ENCODE assay signal across 8 cellular contexts in genomic region chr11:119121008-119121810, GRCh38. TPM values are rescaled to one million over a fixed set of nuclear protein-coding genes. Genes with fewer than 3 reads are reported as not detected.
DNase-seq lines count a peak whose midpoint lies in the region; ATAC-seq and TF ChIP-seq lines count a peak whose summit lies in the region.

A gene with protein sequence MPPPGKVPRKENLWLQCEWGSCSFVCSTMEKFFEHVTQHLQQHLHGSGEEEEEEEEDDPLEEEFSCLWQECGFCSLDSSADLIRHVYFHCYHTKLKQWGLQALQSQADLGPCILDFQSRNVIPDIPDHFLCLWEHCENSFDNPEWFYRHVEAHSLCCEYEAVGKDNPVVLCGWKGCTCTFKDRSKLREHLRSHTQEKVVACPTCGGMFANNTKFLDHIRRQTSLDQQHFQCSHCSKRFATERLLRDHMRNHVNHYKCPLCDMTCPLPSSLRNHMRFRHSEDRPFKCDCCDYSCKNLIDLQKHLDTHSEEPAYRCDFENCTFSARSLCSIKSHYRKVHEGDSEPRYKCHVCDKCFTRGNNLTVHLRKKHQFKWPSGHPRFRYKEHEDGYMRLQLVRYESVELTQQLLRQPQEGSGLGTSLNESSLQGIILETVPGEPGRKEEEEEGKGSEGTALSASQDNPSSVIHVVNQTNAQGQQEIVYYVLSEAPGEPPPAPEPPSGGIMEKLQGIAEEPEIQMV (plus strand): TSS chr11:119121580. CDS start chr11:119126945, 5,365 bp downstream.

- peak within 1 kb of the TSS; percentile 74 for H3K9ac ChIP-seq in SK-N-SH

- TF ChIP-seq CTCF in SK-N-SH (IDR thresholded peaks at IDR 0.05): no peak
- no peak for TF ChIP-seq CTCF in gastroesophageal sphincter (IDR thresholded peaks at IDR 0.05)
- peak; percentile 37 for TF ChIP-seq CTCF in neutrophil (IDR thresholded peaks at IDR 0.05)

- 3% methylated on average over 30 of the region's 54 CpGs for WGBS in SK-N-SH (ENCODE audit: low lambda C conversion rate)
- 0% methylated on average over 1 to 5 of the region's 54 CpGs for WGBS in gastroesophageal sphincter (ENCODE audit: low coverage in 1 of 2), 2 donors

- ATAC-seq in HG02571 (IDR thresholded peaks at IDR 0.05; ENCODE audit: unreplicated experiment) (peak; percentile 94), gastroesophageal sphincter (peak; percentile 99)

- peak within 1 kb of the TSS; percentile 88 to 90 for H3K4me3 ChIP-seq in SK-N-SH (ENCODE audit: low read depth in 2 of 2, low read length in 1 of 2)
- H3K4me3 ChIP-seq in gastroesophageal sphincter: peak within 1 kb of the TSS; percentile 43 to 78
- H3K4me3 ChIP-seq in neutrophil (ENCODE audit: low read depth in 1 of 2, low read length in 1 of 2): peak within 1 kb of the TSS; percentile 88 to 94

- peak; percentile 64 to 79 for TF ChIP-seq POLR2A in gastroesophageal sphincter (IDR thresholded peaks at IDR 0.05)

- DNase-seq in GM04504 (ENCODE audit: low read depth): peak; percentile 96
- DNase-seq in NCI-H1048 (lab: John Stamatoyannopoulos, UW): peak; percentile 96
- peak; percentile 98 for DNase-seq in SK-N-SH
- peak; percentile 100 for DNase-seq in activated naive CD4-positive, alpha-beta T cell treated with anti-CD3 and anti-CD28 coated beads, Interleukin-2, amount 50 U/mL, for 16 hours
- peak; percentile 86 to 100 (median 99) for DNase-seq in substantia nigra (lab: John Stamatoyannopoulos, UW)

- H3K4me1 ChIP-seq in SK-N-SH (ENCODE audit: control insufficient read depth in 1 of 2, insufficient read depth in 2 of 2, low read depth in 1 of 2, low read length in 1 of 2): peaks cover 13 to 17% of the 10 kb centered on the region in 2 experiments; a peak in 3 of 4 replicates
- peaks cover 2 to 39% (median 6%) of the 10 kb centered on the region in 3 donors for H3K4me1 ChIP-seq in gastroesophageal sphincter
- H3K4me1 ChIP-seq in neutrophil (ENCODE audit: control insufficient read depth in 1 of 2, insufficient read depth in 1 of 2, low read depth in 1 of 2, low read length in 1 of 2): peaks cover 32 to 37% of the 10 kb centered on the region in 2 experiments

- no peaks in the 10 kb centered on the region for H3K9me2 ChIP-seq in SK-N-SH

- CTCF ChIA-PET in SK-N-SH (lab: Yijun Ruan, JAX): interaction anchor here (0.8 to 1.3 kb wide), 4 partner anchors 13 to 202 kb away, joined by 3 to 6 read pairs (median 4); no protein-coding TSS in a partner anchor

- peaks cover 5 to 20% of the 10 kb centered on the region in 2 experiments for H3K36me3 ChIP-seq in SK-N-SH (replicated peaks in 1 of 2; ENCODE audit: control insufficient read depth in 1 of 2, insufficient read depth in 2 of 2, low read length in 1 of 2)
- peaks cover 0 to 32% of the 10 kb centered on the region in 2 donors for H3K36me3 ChIP-seq in gastroesophageal sphincter
- peaks cover 21% of the 10 kb centered on the region for H3K36me3 ChIP-seq in neutrophil

- POLR2A ChIA-PET in SK-N-SH (lab: Yijun Ruan, JAX): interaction anchor here (0.5 to 1.9 kb wide), 8 partner anchors 10 to 94 kb away, joined by 3 to 11 read pairs (median 4); partner anchors contain the start of genes C2CD2L and HMBS

- no peak for TF ChIP-seq EP300 in SK-N-SH (IDR thresholded peaks at IDR 0.05; ENCODE audit: borderline replicate concordance in 1 of 2, low read depth in 1 of 2, low read length in 1 of 2)
- no peak for TF ChIP-seq EP300 in gastroesophageal sphincter (IDR thresholded peaks at IDR 0.05)

- TF ChIP-seq RAD21 in SK-N-SH (IDR thresholded peaks at IDR 0.05; ENCODE audit: low read length): no peak

- H2AFZ ChIP-seq in SK-N-SH (ENCODE audit: low read depth): peak within 1 kb of the TSS; percentile 89

- no peaks in the 10 kb centered on the region for H3K27me3 ChIP-seq in SK-N-SH (ENCODE audit: insufficient read depth)
- H3K27me3 ChIP-seq in gastroesophageal sphincter: no peaks in the 10 kb centered on the region
- H3K27me3 ChIP-seq in neutrophil: no peaks in the 10 kb centered on the region

- H3K27ac ChIP-seq in SK-N-SH (ENCODE audit: low read depth in 2 of 2, low read length in 1 of 2) (peak within 1 kb of the TSS; percentile 55 to 92; a peak in 3 of 4 replicates), gastroesophageal sphincter (peak within 1 kb of the TSS; percentile 2 to 91 (median 86)), neutrophil (peak within 1 kb of the TSS; percentile 84), substantia nigra (ENCODE audit: low read depth, low read length, poor library complexity, severe bottlenecking) (peak within 1 kb of the TSS; percentile 88)

- H3K4me2 ChIP-seq in SK-N-SH: peak within 1 kb of the TSS; percentile 91

- H3K9me3 ChIP-seq in SK-N-SH (no peaks in the 10 kb centered on the region), gastroesophageal sphincter (no peaks in the 10 kb centered on the region), neutrophil (no peaks in the 10 kb centered on the region)

- peaks cover 40% of the 10 kb centered on the region for H3K79me2 ChIP-seq in SK-N-SH (ENCODE audit: insufficient read depth)

- no peaks in the 10 kb centered on the region for H4K20me1 ChIP-seq in SK-N-SH (ENCODE audit: insufficient read depth)

- peaks cover 12% of the 10 kb centered on the region for H3F3A ChIP-seq in SK-N-SH (replicated peaks; ENCODE audit: insufficient read depth)

TF ChIP-seq in SK-N-SH, 30 proteins besides CTCF, POLR2A, EP300 and RAD21 (continues in another document):
- peak; percentile 88 for TF ChIP-seq POLR2AphosphoS5 (IDR thresholded peaks at IDR 0.05; ENCODE audit: low read depth, low read length)
- 0 out of 2 replicates have a peak, but pooled peaks have one; percentile 19 for TF ChIP-seq RFX5 (IDR thresholded peaks at IDR 0.05; ENCODE audit: low read length)
- peak; percentile 96 for TF ChIP-seq MXI1 (IDR thresholded peaks at IDR 0.05; ENCODE audit: low read depth, low read length)
- no peak for TF ChIP-seq JUND (IDR thresholded peaks at IDR 0.05)
- TF ChIP-seq NFIC (IDR thresholded peaks at IDR 0.05; ENCODE audit: borderline replicate concordance): no peak
- no peak for TF ChIP-seq GATA2 (CRISPR knock-in tag; IDR thresholded peaks at IDR 0.05)
- no peak for TF ChIP-seq TCF12 (IDR thresholded peaks at IDR 0.05)
- TF ChIP-seq, protein P1, sequence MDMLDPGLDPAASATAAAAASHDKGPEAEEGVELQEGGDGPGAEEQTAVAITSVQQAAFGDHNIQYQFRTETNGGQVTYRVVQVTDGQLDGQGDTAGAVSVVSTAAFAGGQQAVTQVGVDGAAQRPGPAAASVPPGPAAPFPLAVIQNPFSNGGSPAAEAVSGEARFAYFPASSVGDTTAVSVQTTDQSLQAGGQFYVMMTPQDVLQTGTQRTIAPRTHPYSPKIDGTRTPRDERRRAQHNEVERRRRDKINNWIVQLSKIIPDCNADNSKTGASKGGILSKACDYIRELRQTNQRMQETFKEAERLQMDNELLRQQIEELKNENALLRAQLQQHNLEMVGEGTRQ (IDR thresholded peaks at IDR 0.05; ENCODE audit: borderline replicate concordance, low read depth, low read length): peak; percentile 82
- no peak for TF ChIP-seq TEAD4 (IDR thresholded peaks at IDR 0.05; ENCODE audit: borderline replicate concordance, insufficient read depth)
- TF ChIP-seq GABPA (IDR thresholded peaks at IDR 0.05; ENCODE audit: low read depth): peak; percentile 86
- TF ChIP-seq RCOR1 (IDR thresholded peaks at IDR 0.05; ENCODE audit: low read length): no peak
- TF ChIP-seq EZH2phosphoT487 (IDR thresholded peaks at IDR 0.05; ENCODE audit: borderline replicate concordance, low read depth): no peak
- TF ChIP-seq TAF1 (IDR thresholded peaks at IDR 0.05; ENCODE audit: borderline replicate concordance, low read depth, low read length): peak; percentile 55
- TF ChIP-seq SIN3A (IDR thresholded peaks at IDR 0.05; ENCODE audit: borderline replicate concordance, low read depth, low read length): peak; percentile 24; the same call in 1 of the 2 replicates
- TF ChIP-seq YY1 (IDR thresholded peaks at IDR 0.05; ENCODE audit: low read depth): no peak
- TF ChIP-seq ELF1 (IDR thresholded peaks at IDR 0.05): peak; percentile 84
- TF ChIP-seq FOXM1 (IDR thresholded peaks at IDR 0.05; ENCODE audit: low read depth): no peak
- TF ChIP-seq FOXJ3 (CRISPR knock-in tag; IDR thresholded peaks at IDR 0.05): no peak
- TF ChIP-seq CHD2 (IDR thresholded peaks at IDR 0.05; ENCODE audit: low read length, partially characterized antibody): peak; percentile 58
- TF ChIP-seq FOSL2 (IDR thresholded peaks at IDR 0.05; ENCODE audit: borderline replicate concordance, low read depth): no peak
- TF ChIP-seq ZBTB33 (IDR thresholded peaks at IDR 0.05; ENCODE audit: borderline replicate concordance, low read depth): no peak
- 0 out of 2 replicates have a peak, but pooled peaks have one; percentile 8 for TF ChIP-seq SMC3 (IDR thresholded peaks at IDR 0.05; ENCODE audit: low read depth, low read length)
- TF ChIP-seq USF1 (IDR thresholded peaks at IDR 0.05; ENCODE audit: borderline replicate concordance, low read depth): peak; percentile 93
- TF ChIP-seq MEF2A (IDR thresholded peaks at IDR 0.05; ENCODE audit: borderline replicate concordance, low read depth): no peak

RNA-seq across cellular contexts. Expression of the gene that starts here (rescaled TPM):
- 21.8 and 36.1 TPM in 2 replicates for polyA plus RNA-seq in SK-N-SH (2012; rRNA removed)
- 10.6 and 14.6 TPM in 2 replicates for polyA plus RNA-seq in SK-N-SH (2012; cell fraction: cytosol; rRNA removed)
- polyA plus RNA-seq in SK-N-SH (2012; cell fraction: nucleus; rRNA removed): 113 and 143 TPM in 2 replicates
- total RNA-seq in gastroesophageal sphincter: 10 to 100 TPM; 19.0 to 30.2 (median 23.3) TPM

Comparison
In these comparisons a context has a peak if more than half of its experiments do, and no peak if none do; other contexts are left out.
1. Peak in every context shown above with its lines: DNase-seq, ATAC-seq, H3K4me3 ChIP-seq and H3K27ac ChIP-seq.